9 cellular contexts compared by ENCODE assay signal in the genomic region with DNA sequence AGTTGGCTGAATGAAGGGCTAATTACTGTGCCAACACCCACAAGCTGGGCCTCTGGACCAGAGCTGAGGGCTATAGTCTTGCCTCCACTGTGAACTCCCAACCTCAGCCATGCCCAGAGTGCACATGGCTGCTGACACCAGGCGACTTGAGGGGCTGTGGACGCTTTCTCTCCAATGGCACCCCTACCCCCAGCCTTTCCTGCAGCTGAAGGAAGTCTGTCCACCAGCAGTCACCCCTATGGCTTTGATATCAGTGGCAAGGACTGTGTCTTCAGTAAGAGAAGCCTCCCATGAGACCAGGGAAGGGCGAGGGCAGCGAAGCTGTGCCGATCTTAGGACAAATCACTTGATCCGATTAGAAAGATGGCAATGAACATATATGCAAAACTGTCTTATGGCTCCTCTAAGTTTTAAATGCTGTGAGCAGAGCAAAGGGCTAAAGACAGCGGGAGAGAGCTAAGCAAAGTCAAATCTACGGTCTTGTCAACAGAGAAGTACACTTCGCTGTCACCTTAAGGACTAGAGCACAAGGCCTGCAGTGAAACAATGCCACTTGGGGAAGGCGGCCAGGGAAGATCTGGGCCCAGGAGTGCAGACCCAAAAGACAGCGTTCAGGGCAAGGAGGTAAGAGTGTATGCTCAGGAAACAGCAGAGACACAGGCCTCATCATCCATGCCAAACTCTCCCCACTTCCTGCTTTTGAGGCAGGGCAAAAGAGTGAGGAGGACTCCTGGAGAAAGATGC. TPM values are rescaled to one million over a fixed set of nuclear protein-coding genes. Genes with fewer than 3 reads are reported as not detected.
DNase-seq lines count a peak whose midpoint lies in the region; ATAC-seq and TF ChIP-seq lines count a peak whose summit lies in the region.
"Had no signal": no experiment of that assay in that cellular context is flagged by ENCODE, and none has a peak within 500 bp of the region (broad histone marks: within the 10 kb centered on the region; RNA-seq: fewer than 3 reads in every experiment).

No MANE protein-coding gene starts in this region.

- TF ChIP-seq POLR2A in tibial nerve (IDR thresholded peaks at IDR 0.05), result no peak
- no peak for TF ChIP-seq POLR2A in GM18505 (IDR thresholded peaks at IDR 0.05; ENCODE audit: borderline replicate concordance, extremely low read depth, insufficient read depth, insufficient read length)

- TF ChIP-seq EP300 in tibial nerve (IDR thresholded peaks at IDR 0.05), result no peak

- CTCF ChIA-PET in activated naive CD4-positive, alpha-beta T cell treated with anti-CD3 and anti-CD28 coated beads for 36 hours (lab: Charles Lee), result interaction anchor here (0.9 to 2.8 kb wide), 5 partner anchors 9 to 45 kb away, joined by 3 to 8 read pairs (median 5); no protein-coding TSS in a partner anchor
- CTCF ChIA-PET in activated CD8-positive, alpha-beta T cell treated with anti-CD3 and anti-CD28 coated beads for 36 hours (lab: Charles Lee), result interaction anchor here (0.9 to 3.8 kb wide), 6 partner anchors 7 to 45 kb away, joined by 3 to 22 read pairs (median 6); no protein-coding TSS in a partner anchor

- peak overlapping the region; percentile 89 for H3K27ac Mint-ChIP-seq in activated naive CD4-positive, alpha-beta T cell treated with anti-CD3 and anti-CD28 coated beads for 36 hours
- H3K27ac Mint-ChIP-seq in activated CD8-positive, alpha-beta T cell treated with anti-CD3 and anti-CD28 coated beads for 36 hours, result peak overlapping the region; percentile 92
- H3K27ac Mint-ChIP-seq in immature natural killer cell, result peak overlapping the region; percentile 94 to 99 (median 97)

- H3K9me3 ChIP-seq in tibial nerve, result no peaks in the 10 kb centered on the region

- H3K4me1 ChIP-seq in tibial nerve, result peaks cover 0 to 64% (median 16%) of the 10 kb centered on the region in 4 donors

- peaks cover 16% of the 10 kb centered on the region for H3K36me3 Mint-ChIP-seq in activated naive CD4-positive, alpha-beta T cell treated with anti-CD3 and anti-CD28 coated beads for 36 hours (ENCODE audit: low read depth)
- H3K36me3 Mint-ChIP-seq in activated CD8-positive, alpha-beta T cell treated with anti-CD3 and anti-CD28 coated beads for 36 hours (ENCODE audit: low read depth), result peaks cover 26% of the 10 kb centered on the region
- H3K36me3 Mint-ChIP-seq in immature natural killer cell, result peaks cover 4 to 14% (median 8%) of the 10 kb centered on the region in 3 donors

- no peak for TF ChIP-seq CTCF in activated CD8-positive, alpha-beta T cell treated with anti-CD3 and anti-CD28 coated beads for 36 hours (IDR thresholded peaks at IDR 0.05)
- TF ChIP-seq CTCF in tibial nerve (IDR thresholded peaks at IDR 0.05), result no peak

- H3K4me1 Mint-ChIP-seq in activated naive CD4-positive, alpha-beta T cell treated with anti-CD3 and anti-CD28 coated beads for 36 hours (ENCODE audit: low read depth), result peaks cover 30% of the 10 kb centered on the region
- H3K4me1 Mint-ChIP-seq in activated CD8-positive, alpha-beta T cell treated with anti-CD3 and anti-CD28 coated beads for 36 hours (ENCODE audit: low read depth), result peaks cover 25% of the 10 kb centered on the region
- peaks cover 33 to 40% of the 10 kb centered on the region in 2 donors for H3K4me1 Mint-ChIP-seq in immature natural killer cell

- H3K27me3 ChIP-seq in tibial nerve, result no peaks in the 10 kb centered on the region

- DNase-seq in activated naive CD4-positive, alpha-beta T cell treated with anti-CD3 and anti-CD28 coated beads for 36 hours, result no peak
- DNase-seq in activated naive CD4-positive, alpha-beta T cell (lab: John Stamatoyannopoulos, UW), result no peak
- no peak for DNase-seq in activated CD8-positive, alpha-beta T cell treated with anti-CD3 and anti-CD28 coated beads for 36 hours
- DNase-seq in immature natural killer cell (no peak), tibial nerve (ENCODE audit: low spot score in 2 of 2) (no peak), NCI-H510A treated with DMSO at 0.1 percent for 48 hours (lab: John Stamatoyannopoulos, UW) (no peak)

- no peaks in the 10 kb centered on the region for H3K27me3 Mint-ChIP-seq in activated naive CD4-positive, alpha-beta T cell treated with anti-CD3 and anti-CD28 coated beads for 36 hours (ENCODE audit: low read depth)
- H3K27me3 Mint-ChIP-seq in activated CD8-positive, alpha-beta T cell treated with anti-CD3 and anti-CD28 coated beads for 36 hours, result no peaks in the 10 kb centered on the region
- peaks cover 2 to 6% (median 2%) of the 10 kb centered on the region in 3 donors for H3K27me3 Mint-ChIP-seq in immature natural killer cell (ENCODE audit: low read depth in 3 of 3)

- H3K4me3 Mint-ChIP-seq in activated naive CD4-positive, alpha-beta T cell treated with anti-CD3 and anti-CD28 coated beads for 36 hours, result peak overlapping the region; percentile 94
- H3K4me3 Mint-ChIP-seq in activated CD8-positive, alpha-beta T cell treated with anti-CD3 and anti-CD28 coated beads for 36 hours, result peak overlapping the region; percentile 99
- H3K4me3 Mint-ChIP-seq in immature natural killer cell, result peak overlapping the region; percentile 97 to 99 (median 98)

- POLR2A ChIA-PET in activated CD8-positive, alpha-beta T cell treated with anti-CD3 and anti-CD28 coated beads for 36 hours (lab: Charles Lee), result interaction anchor here (1.9 kb wide), 1 partner anchor 8 kb away, joined by 5 read pairs; no protein-coding TSS in a partner anchor

- H3K36me3 ChIP-seq in tibial nerve, result peaks cover 0 to 42% (median 13%) of the 10 kb centered on the region in 3 donors

- intact Hi-C loops in activated naive CD4-positive, alpha-beta T cell treated with anti-CD3 and anti-CD28 coated beads for 36 hours (cut with micrococcal nuclease), result no loop called here
- intact Hi-C loops in activated CD8-positive, alpha-beta T cell treated with anti-CD3 and anti-CD28 coated beads for 36 hours (cut with micrococcal nuclease), result no loop called here

- WGBS in tibial nerve, 2 donors, result 89 to 90% methylated on average over 11 of the region's 11 CpGs

- H3K27ac ChIP-seq in tibial nerve, result peak overlapping the region in 2 of 4 donors; percentile 91

- no peaks in the 10 kb centered on the region for H3K9me3 Mint-ChIP-seq in activated naive CD4-positive, alpha-beta T cell treated with anti-CD3 and anti-CD28 coated beads for 36 hours
- H3K9me3 Mint-ChIP-seq in activated CD8-positive, alpha-beta T cell treated with anti-CD3 and anti-CD28 coated beads for 36 hours, result no peaks in the 10 kb centered on the region
- peaks cover 0 to 2% (median 0%) of the 10 kb centered on the region in 6 donors for H3K9me3 Mint-ChIP-seq in immature natural killer cell

- ATAC-seq in activated CD8-positive, alpha-beta T cell treated with anti-CD3 and anti-CD28 coated beads for 36 hours, result no peak
- ATAC-seq in GM18505 (IDR thresholded peaks at IDR 0.05; ENCODE audit: unreplicated experiment) (no peak), HG02678 (IDR thresholded peaks at IDR 0.05; ENCODE audit: unreplicated experiment) (no peak)

- peak overlapping the region; percentile 77 to 97 (median 89) for H3K4me3 ChIP-seq in tibial nerve

RNA-seq across cellular contexts. Expression of a gene that starts 1.6 kb away (rescaled TPM):
- total RNA-seq in activated naive CD4-positive, alpha-beta T cell treated with anti-CD3 and anti-CD28 coated beads for 36 hours, result 10 to 100 TPM; 17.8 to 18.7 TPM
- total RNA-seq in activated CD8-positive, alpha-beta T cell treated with anti-CD3 and anti-CD28 coated beads for 36 hours, result 10 to 100 TPM; 38.8 to 39.9 TPM
- polyA plus RNA-seq in immature natural killer cell, result 10 to 100 TPM; 25.8 to 44.7 (median 41.9) TPM
- total RNA-seq in tibial nerve, result 10 to 100 TPM; 36.1 to 38.7 (median 37.0) TPM

RNA-seq across cellular contexts. Expression of a gene that starts 14.7 kb away (rescaled TPM):
- under 1 TPM in 1 of 2 experiments, not detected in 1; 0.24 TPM for total RNA-seq in activated naive CD4-positive, alpha-beta T cell treated with anti-CD3 and anti-CD28 coated beads for 36 hours
- total RNA-seq in activated CD8-positive, alpha-beta T cell treated with anti-CD3 and anti-CD28 coated beads for 36 hours, result not detected
- polyA plus RNA-seq in immature natural killer cell, result under 1 TPM; 0.18 to 0.51 (median 0.30) TPM
- 1 to 10 TPM; 1.3 to 9.0 (median 2.7) TPM for total RNA-seq in tibial nerve
- total RNA-seq: Daoy had no signal

RNA-seq across cellular contexts. Expression of a gene that starts 57.4 kb away (rescaled TPM):
- total RNA-seq in activated naive CD4-positive, alpha-beta T cell treated with anti-CD3 and anti-CD28 coated beads for 36 hours, result not detected
- not detected for total RNA-seq in activated CD8-positive, alpha-beta T cell treated with anti-CD3 and anti-CD28 coated beads for 36 hours
- not detected for polyA plus RNA-seq in immature natural killer cell
- 1 to 10 TPM in 2 of 4 donors, not detected in 2; 1.2 to 2.5 TPM for total RNA-seq in tibial nerve
